23 cellular contexts compared by ENCODE assay signal in the genomic region with DNA sequence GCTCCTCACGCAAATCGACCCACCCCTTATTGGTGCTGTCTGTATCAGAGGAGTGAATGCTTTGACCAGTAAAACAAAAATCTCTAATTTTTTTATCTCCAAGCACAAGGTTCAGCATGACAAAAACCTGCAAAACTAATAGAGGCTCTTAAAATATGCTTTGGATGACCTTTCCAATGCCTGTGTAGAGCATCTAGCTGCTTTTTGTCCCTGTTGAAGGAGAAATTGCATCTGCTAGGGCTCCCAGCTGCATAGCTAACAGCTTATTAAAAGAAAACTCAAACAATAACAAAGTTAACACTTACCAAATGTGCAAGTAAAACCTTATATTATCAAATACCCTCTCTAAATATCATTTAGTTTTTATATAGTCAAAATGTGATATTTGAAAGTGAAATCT.
"Had no signal": no experiment of that assay in that cellular context is flagged by ENCODE, and none has a peak within 500 bp of the region (broad histone marks: within the 10 kb centered on the region; RNA-seq: fewer than 3 reads in every experiment).

No MANE protein-coding gene starts in this region.

- H3K27me3 ChIP-seq: ascending aorta, body of pancreas, cardiac muscle cell, Peyer's patch had no signal

- H3K4me3 Mint-ChIP-seq: activated CD8-positive, alpha-beta T cell treated with anti-CD3 and anti-CD28 coated beads, Interleukin-2, amount 10 ng/mL, durations not matched to agents 7 days and 5 days; activated naive CD8-positive, alpha-beta T cell treated with anti-CD3 and anti-CD28 coated beads, Interleukin-2, amount 10 ng/mL, durations not matched to agents 7 days and 5 days; IgD-negative memory B cell; T-helper 1 cell treated with Interleukin-12 subunit alpha and Interleukin-12 subunit beta and Interleukin-4 antibody, amounts not matched to agents 30 μg/mL and 1 μg/mL, for 36 hours had no signal

- H3K4me1 Mint-ChIP-seq: activated naive CD8-positive, alpha-beta T cell treated with anti-CD3 and anti-CD28 coated beads, Interleukin-2, amount 10 ng/mL, durations not matched to agents 7 days and 5 days; IgD-negative memory B cell had no signal

- H3K36me3 Mint-ChIP-seq: activated naive CD8-positive, alpha-beta T cell treated with anti-CD3 and anti-CD28 coated beads, Interleukin-2, amount 10 ng/mL, durations not matched to agents 7 days and 5 days; IgD-negative memory B cell had no signal

- H3K27me3 Mint-ChIP-seq: activated naive CD8-positive, alpha-beta T cell treated with anti-CD3 and anti-CD28 coated beads, Interleukin-2, amount 10 ng/mL, durations not matched to agents 7 days and 5 days; IgD-negative memory B cell had no signal

- ATAC-seq: activated CD4-positive, CD25-positive, alpha-beta regulatory T cell treated with anti-CD3 and anti-CD28 coated beads, Interleukin-2, amount 50 U/mL, for 24 hours; activated CD8-positive, alpha-beta T cell treated with anti-CD3 and anti-CD28 coated beads, Interleukin-2, amount 10 ng/mL, durations not matched to agents 7 days and 5 days; body of pancreas had no signal

- H3K27ac Mint-ChIP-seq: activated CD8-positive, alpha-beta T cell treated with anti-CD3 and anti-CD28 coated beads, Interleukin-2, amount 10 ng/mL, durations not matched to agents 7 days and 5 days; activated naive CD8-positive, alpha-beta T cell treated with anti-CD3 and anti-CD28 coated beads, Interleukin-2, amount 10 ng/mL, durations not matched to agents 7 days and 5 days; IgD-negative memory B cell; T-helper 1 cell treated with Interleukin-12 subunit alpha and Interleukin-12 subunit beta and Interleukin-4 antibody, amounts not matched to agents 30 μg/mL and 1 μg/mL, for 36 hours had no signal

- H3K9me3 Mint-ChIP-seq: activated naive CD8-positive, alpha-beta T cell treated with anti-CD3 and anti-CD28 coated beads, Interleukin-2, amount 10 ng/mL, durations not matched to agents 7 days and 5 days; T-helper 1 cell treated with Interleukin-12 subunit alpha and Interleukin-12 subunit beta and Interleukin-4 antibody, amounts not matched to agents 30 μg/mL and 1 μg/mL, for 36 hours had no signal

- H3K4me1 ChIP-seq: ascending aorta, body of pancreas, Peyer's patch had no signal

- H3K9me3 ChIP-seq: ascending aorta, body of pancreas, Peyer's patch had no signal

- H3K27ac ChIP-seq: ascending aorta, body of pancreas, cardiac muscle cell, Peyer's patch, RWPE1 had no signal

- H3K36me3 ChIP-seq: ascending aorta, cardiac muscle cell, Peyer's patch had no signal

- DNase-seq: activated CD4-positive, alpha-beta T cell treated with anti-CD3 and anti-CD28 coated beads for 4 hours; activated CD8-positive, alpha-beta memory T cell treated with anti-CD3 and anti-CD28 coated beads, Interleukin-2, amount 50 U/mL, for 48 hours; activated CD8-positive, alpha-beta T cell treated with anti-CD3 and anti-CD28 coated beads, Interleukin-2, amount 10 ng/mL, durations not matched to agents 7 days and 5 days; activated naive CD4-positive, alpha-beta T cell treated with anti-CD3 and anti-CD28 coated beads, Interleukin-2, amount 50 U/mL, for 16 hours; activated naive CD8-positive, alpha-beta T cell treated with anti-CD3 and anti-CD28 coated beads, Interleukin-2, amount 10 ng/mL, durations not matched to agents 7 days and 5 days; activated T-cell treated with anti-CD3 and anti-CD28 coated beads, Interleukin-2, amount 50 U/mL, for 1 hour; KG1; NCI-H1092; NCI-H1417 treated with DMSO at 0.1 percent for 48 hours; NCI-H1694; NCI-H2029 treated with DMSO at 0.1 percent for 48 hours; NCI-H510A treated with DMSO at 0.1 percent for 48 hours; NCI-H69; NK-92 treated with Interleukin-12 subunit alpha and Interleukin-12 subunit beta, amount 100 ng/mL, for 24 hours; Peyer's patch; SHP77 treated with DMSO at 0.1 percent for 48 hours had no signal

- H3K4me3 ChIP-seq: ascending aorta, body of pancreas, cardiac muscle cell, Peyer's patch had no signal
